Comparison of ENCODE assay signal across 8 cellular contexts in genomic region chr12:120903382-120903817, GRCh38. TPM values are rescaled to one million over a fixed set of nuclear protein-coding genes. Genes with fewer than 3 reads are reported as not detected.
DNase-seq lines count a peak whose midpoint lies in the region; ATAC-seq and TF ChIP-seq lines count a peak whose summit lies in the region.

No MANE protein-coding gene starts in this region.

- H3K4me3 Mint-ChIP-seq in activated CD4-positive, alpha-beta T cell treated with anti-CD3 and anti-CD28 coated beads, Interleukin-2, amount 10 ng/mL, durations not matched to agents 7 days and 5 days = peak overlapping the region; percentile 99

- H3K27ac Mint-ChIP-seq in activated CD4-positive, alpha-beta T cell treated with anti-CD3 and anti-CD28 coated beads, Interleukin-2, amount 10 ng/mL, durations not matched to agents 7 days and 5 days = peak overlapping the region; percentile 94

- peaks cover 19% of the 10 kb centered on the region for H3K36me3 Mint-ChIP-seq in activated CD4-positive, alpha-beta T cell treated with anti-CD3 and anti-CD28 coated beads, Interleukin-2, amount 10 ng/mL, durations not matched to agents 7 days and 5 days (ENCODE audit: low read depth)

- no peaks in the 10 kb centered on the region for H3K9me3 Mint-ChIP-seq in activated CD4-positive, alpha-beta T cell treated with anti-CD3 and anti-CD28 coated beads, Interleukin-2, amount 10 ng/mL, durations not matched to agents 7 days and 5 days

- H3K36me3 ChIP-seq in lower lobe of right lung = peaks cover 4% of the 10 kb centered on the region

- peak; percentile 39 for ATAC-seq in GM21737 (IDR thresholded peaks at IDR 0.05; ENCODE audit: unreplicated experiment)
- ATAC-seq in lower lobe of right lung = peak; percentile 64 to 76
- no peak for ATAC-seq in HG03378 (IDR thresholded peaks at IDR 0.05; ENCODE audit: unreplicated experiment)

- CTCF ChIA-PET in activated CD4-positive, alpha-beta T cell treated with anti-CD3 and anti-CD28 coated beads, Interleukin-2, amount 10 ng/mL, durations not matched to agents 7 days and 5 days (lab: Charles Lee) = interaction anchor here (0.6 to 1.7 kb wide), 6 partner anchors 12 to 132 kb away, joined by 3 to 6 read pairs (median 4); no protein-coding TSS in a partner anchor

- H3K27me3 ChIP-seq in lower lobe of right lung (ENCODE audit: low read depth) = no peaks in the 10 kb centered on the region

- H3K27ac ChIP-seq in coronary artery (peak overlapping the region; percentile 89 to 96), lower lobe of right lung (peak overlapping the region; percentile 84)

- H3K27me3 Mint-ChIP-seq in activated CD4-positive, alpha-beta T cell treated with anti-CD3 and anti-CD28 coated beads, Interleukin-2, amount 10 ng/mL, durations not matched to agents 7 days and 5 days = no peaks in the 10 kb centered on the region

- peaks cover 27% of the 10 kb centered on the region for H3K4me1 ChIP-seq in lower lobe of right lung

- intact Hi-C loops in lower lobe of right lung (cut with DNase I) = no loop called here

- H3K4me3 ChIP-seq in coronary artery (peak overlapping the region; percentile 100), lower lobe of right lung (peak overlapping the region; percentile 93)

- no peaks in the 10 kb centered on the region for H3K9me3 ChIP-seq in lower lobe of right lung

- peaks cover 41% of the 10 kb centered on the region for H3K4me1 Mint-ChIP-seq in activated CD4-positive, alpha-beta T cell treated with anti-CD3 and anti-CD28 coated beads, Interleukin-2, amount 10 ng/mL, durations not matched to agents 7 days and 5 days

- peak; percentile 13 for DNase-seq in GF-D8 (lab: John Stamatoyannopoulos, UW)
- peak; percentile 57 for DNase-seq in LoVo (ENCODE audit: low spot score)
- DNase-seq in activated CD4-positive, alpha-beta T cell treated with anti-CD3 and anti-CD28 coated beads, Interleukin-2, amount 10 ng/mL, durations not matched to agents 7 days and 5 days = peak; percentile 72
- peak; percentile 80 for DNase-seq in coronary artery (ENCODE audit: low spot score)
- peak; percentile 80 for DNase-seq in lower lobe of right lung
- DNase-seq in stimulated activated CD4-positive, alpha-beta T cell treated with anti-CD3 and anti-CD28 coated beads, TNF-alpha, amount 100 ng/mL, for 4 hours (ENCODE audit: low read depth in 3 of 3) = peak; percentile 31 to 45 (median 38)

- POLR2A ChIA-PET in activated CD4-positive, alpha-beta T cell treated with anti-CD3 and anti-CD28 coated beads, Interleukin-2, amount 10 ng/mL, durations not matched to agents 7 days and 5 days (lab: Charles Lee) = interaction anchor here (0.6 kb wide), 2 partner anchors 16 to 22 kb away, joined by 3 to 4 read pairs; no protein-coding TSS in a partner anchor

- TF ChIP-seq CTCF in coronary artery (IDR thresholded peaks at IDR 0.05) (no peak), lower lobe of right lung (IDR thresholded peaks at IDR 0.05) (no peak)

RNA-seq across cellular contexts. Expression of gene SPPL3, which starts 0.8 kb away (rescaled TPM):
- 10 to 100 TPM; 31.9 to 43.0 TPM for total RNA-seq in activated CD4-positive, alpha-beta T cell treated with anti-CD3 and anti-CD28 coated beads, Interleukin-2, amount 10 ng/mL, durations not matched to agents 7 days and 5 days
- total RNA-seq in lower lobe of right lung = 44.0 TPM

Comparison
In these comparisons a context has a peak if more than half of its experiments do, and no peak if none do; other contexts are left out.
1. DNase-seq: peak in every context shown above with its lines; median percentile 80 in coronary artery; 80 in lower lobe of right lung; 72 in activated CD4-positive, alpha-beta T cell treated with anti-CD3 and anti-CD28 coated beads, Interleukin-2, amount 10 ng/mL, durations not matched to agents 7 days and 5 days; 57 in LoVo; 38 in stimulated activated CD4-positive, alpha-beta T cell treated with anti-CD3 and anti-CD28 coated beads, TNF-alpha, amount 100 ng/mL, for 4 hours; 13 in GF-D8.